ENCODE assay signal across 9 cellular contexts in the genomic region with DNA sequence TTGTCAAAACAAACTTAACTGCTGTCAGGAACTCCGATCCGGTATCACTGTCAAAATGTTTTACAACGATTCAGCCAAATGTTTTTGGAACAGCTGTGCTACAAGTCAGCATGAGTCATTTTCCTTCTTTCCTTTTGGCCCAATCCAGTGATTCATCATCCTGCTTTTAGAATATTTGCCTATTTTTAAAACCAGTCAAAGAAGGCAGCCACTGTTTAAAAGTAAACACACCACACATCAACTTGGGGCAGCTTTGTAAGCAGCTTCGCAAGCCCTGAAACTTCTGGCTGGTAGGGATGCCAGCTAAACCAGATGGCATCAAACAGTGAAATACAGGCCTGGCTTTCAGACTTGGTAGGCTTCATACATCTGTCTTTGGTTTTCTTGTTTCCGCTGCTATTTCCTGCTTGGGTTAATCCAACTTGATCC. TPM values are rescaled to one million over a fixed set of nuclear protein-coding genes. Genes with fewer than 3 reads are reported as not detected.
DNase-seq lines count a peak whose midpoint lies in the region; ATAC-seq, FAIRE-seq and TF ChIP-seq lines count a peak whose summit lies in the region.
"Had no signal": no experiment of that assay in that cellular context is flagged by ENCODE, and none has a peak within 500 bp of the region (broad histone marks: within the 10 kb centered on the region; RNA-seq: fewer than 3 reads in every experiment).

No MANE protein-coding gene starts in this region.

- no peaks in the 10 kb centered on the region for H3K27me3 ChIP-seq in bronchial epithelial cell (ENCODE audit: control insufficient read depth, insufficient read depth, low read length)
- 0 out of 2 replicates have a peak, but pooled peaks cover 3% of the 10 kb centered on the region for H3K27me3 ChIP-seq in BE2C

- CTCF ChIA-PET in AG04449 (lab: Yijun Ruan, JAX) = interaction anchor here (1.1 to 1.8 kb wide), 4 partner anchors 18 to 226 kb away, joined by 3 to 7 read pairs (median 4); no protein-coding TSS in a partner anchor

- H3K4me1 ChIP-seq in mesodermal cell (ENCODE audit: control insufficient read depth, insufficient read depth, low read length, poor library complexity, severe bottlenecking) = peaks cover 29% of the 10 kb centered on the region
- H3K4me1 ChIP-seq in BE2C = no peaks in the 10 kb centered on the region

- TF ChIP-seq CTCF in AG04449 (IDR thresholded peaks at IDR 0.05; ENCODE audit: insufficient read depth, low read length, missing control alignments) (no peak), bronchial epithelial cell (IDR thresholded peaks at IDR 0.05; ENCODE audit: insufficient read depth, low read length, severe bottlenecking) (no peak), BE2C (IDR thresholded peaks at IDR 0.05; ENCODE audit: low read depth, low read length) (no peak)

- H3K27ac ChIP-seq in mesodermal cell (ENCODE audit: low read depth, low read length, severe bottlenecking) = peak overlapping the region; percentile 78

- POLR2A ChIA-PET in AG04449 (lab: Yijun Ruan, JAX) = interaction anchor here (0.7 to 1.1 kb wide), 2 partner anchors 10 to 47 kb away, joined by 4 to 5 read pairs; no protein-coding TSS in a partner anchor

- no peak for ATAC-seq in HG03045 (IDR thresholded peaks at IDR 0.05; ENCODE audit: unreplicated experiment)
- ATAC-seq: T-helper 17 cell had no signal

- H3K4me3 ChIP-seq in AG04449 (ENCODE audit: low read depth, low read length) (peak overlapping the region; percentile 37), bronchial epithelial cell (ENCODE audit: low read depth, low read length) (no peak overlapping the region), mesodermal cell (ENCODE audit: extremely low read depth, insufficient read depth, low read length, poor library complexity, severe bottlenecking) (no peak overlapping the region), BE2C (ENCODE audit: low read depth, low read length) (no peak overlapping the region)

- H3K36me3 ChIP-seq in bronchial epithelial cell (ENCODE audit: control insufficient read depth, insufficient read depth, low read length) (no peaks in the 10 kb centered on the region), mesodermal cell (ENCODE audit: control insufficient read depth, insufficient read depth, low read length) (no peaks in the 10 kb centered on the region), BE2C (no peaks in the 10 kb centered on the region)

- 65 to 71% methylated on average over 4 of the region's 5 CpGs for WGBS in mesodermal cell (ENCODE audit: insufficient coverage in 2 of 2), 2 experiments

- DNase-seq in AG04449 (ENCODE audit: low read depth, low spot score) (peak; percentile 57), HTR-8/SVneo (ENCODE audit: insufficient read length, low spot score) (peak; percentile 62), bronchial epithelial cell (ENCODE audit: low read depth) (peak; percentile 98), BE2C (no peak), germinal center (ENCODE audit: low spot score) (no peak)
- DNase-seq in activated CD4-positive, CD25-positive, alpha-beta regulatory T cell (lab: John Stamatoyannopoulos, UW) = no peak
- DNase-seq: T-helper 17 cell had no signal

- FAIRE-seq in HTR-8/SVneo (lab: Jason Lieb, UNC) = peak; percentile 58
- no peak for FAIRE-seq in bronchial epithelial cell (lab: Jason Lieb, UNC)

- no peaks in the 10 kb centered on the region for H3K9me3 ChIP-seq in mesodermal cell (ENCODE audit: control insufficient read depth, low read length)
- H3K9me3 ChIP-seq in BE2C = no peaks in the 10 kb centered on the region

RNA-seq across cellular contexts. Expression of gene MAP3K7CL, which starts 14.9 kb away (rescaled TPM):
- 5.8 and 8.1 TPM in 2 replicates for total RNA-seq in bronchial epithelial cell
- 3.2 TPM for polyA plus RNA-seq in mesodermal cell (2013, experiment 1 of 2)
- polyA plus RNA-seq in mesodermal cell (2013, experiment 2 of 2) = 2.4 TPM
- polyA plus RNA-seq in BE2C (2012; ENCODE audit: insufficient read depth, insufficient read length, low read depth) = 0.39 TPM

Comparison
In these comparisons a context has a peak if more than half of its experiments do, and no peak if none do; other contexts are left out.
1. DNase-seq: peak in AG04449 (single experiment), HTR-8/SVneo (single experiment) and bronchial epithelial cell (single experiment); none in BE2C (single experiment), activated CD4-positive, CD25-positive, alpha-beta regulatory T cell (0 of 4) and germinal center (single experiment).